Comparison of ENCODE assay signal across 15 cellular contexts in genomic region chr10:47449102-47449978, GRCh38.
DNase-seq lines count a peak whose midpoint lies in the region; ATAC-seq lines count a peak whose summit lies in the region.
"Had no signal": no experiment of that assay in that cellular context is flagged by ENCODE, and none has a peak within 500 bp of the region (broad histone marks: within the 10 kb centered on the region; RNA-seq: fewer than 3 reads in every experiment).

No MANE protein-coding gene starts in this region.

- DNase-seq in SHP77 (lab: John Stamatoyannopoulos, UW) (peak; percentile 16 to 23), SHP77 treated with DMSO at 0.1 percent for 48 hours (lab: John Stamatoyannopoulos, UW) (no peak), NCI-H146 treated with DMSO at 0.1 percent for 48 hours (lab: John Stamatoyannopoulos, UW; ENCODE audit: unreplicated experiment) (peak; percentile 41), head of caudate nucleus (peak in 30 of 42 donors; percentile 14 to 71 (median 46)), HuH-7 (ENCODE audit: low spot score) (no peak), activated gamma-delta T cell treated with Interleukin-2 at 50 U/mL for 16 hours (no peak)
- DNase-seq: activated CD4-positive, alpha-beta T cell treated with anti-CD3 and anti-CD28 coated beads for 48 hours; activated T-cell treated with anti-CD3 and anti-CD28 coated beads, Interleukin-2, amount 50 U/mL, for 72 hours; DMS 273 treated with DMSO at 0.1 percent for 48 hours; mammary epithelial cell; MM.1S; NCI-H226; small intestine had no signal

- peaks cover 12% of the 10 kb centered on the region for H3K4me1 Mint-ChIP-seq in stimulated activated memory B cell treated with anti-CD40 and anti-IgM and Interleukin-4, amounts not matched to agents 10 μg/mL and 1 μg/mL and 100 μg/mL, for 72 hours

- intact Hi-C loops in head of caudate nucleus (cut with DNase I): no loop called here

- H3K27ac Mint-ChIP-seq in stimulated activated memory B cell treated with anti-CD40 and anti-IgM and Interleukin-4, amounts not matched to agents 10 μg/mL and 1 μg/mL and 100 μg/mL, for 72 hours: no peak overlapping the region
- H3K27ac Mint-ChIP-seq: activated T-cell treated with anti-CD3 and anti-CD28 coated beads, Interleukin-2, amount 50 U/mL, for 72 hours had no signal

- peaks cover 16% of the 10 kb centered on the region for H3K9me3 Mint-ChIP-seq in stimulated activated memory B cell treated with anti-CD40 and anti-IgM and Interleukin-4, amounts not matched to agents 10 μg/mL and 1 μg/mL and 100 μg/mL, for 72 hours

- no peak overlapping the region for H3K4me3 Mint-ChIP-seq in stimulated activated memory B cell treated with anti-CD40 and anti-IgM and Interleukin-4, amounts not matched to agents 10 μg/mL and 1 μg/mL and 100 μg/mL, for 72 hours
- H3K4me3 Mint-ChIP-seq: activated T-cell treated with anti-CD3 and anti-CD28 coated beads, Interleukin-2, amount 50 U/mL, for 72 hours had no signal

- ATAC-seq in stimulated activated memory B cell treated with anti-CD40 and anti-IgM and Interleukin-4, amounts not matched to agents 10 μg/mL and 1 μg/mL and 100 μg/mL, for 72 hours: peak; percentile 44
- no peak for ATAC-seq in GM18909 (IDR thresholded peaks at IDR 0.05; ENCODE audit: poor library complexity, unreplicated experiment)

- H3K27me3 Mint-ChIP-seq in stimulated activated memory B cell treated with anti-CD40 and anti-IgM and Interleukin-4, amounts not matched to agents 10 μg/mL and 1 μg/mL and 100 μg/mL, for 72 hours: peaks cover 21% of the 10 kb centered on the region

- no peaks in the 10 kb centered on the region for H3K36me3 Mint-ChIP-seq in stimulated activated memory B cell treated with anti-CD40 and anti-IgM and Interleukin-4, amounts not matched to agents 10 μg/mL and 1 μg/mL and 100 μg/mL, for 72 hours

Comparison
In these comparisons a context has a peak if more than half of its experiments do, and no peak if none do; other contexts are left out.
1. DNase-seq: peak in SHP77 (2 of 2), NCI-H146 treated with DMSO at 0.1 percent for 48 hours (single experiment) and head of caudate nucleus (30 of 42); none in SHP77 treated with DMSO at 0.1 percent for 48 hours (single experiment), HuH-7 (single experiment) and activated gamma-delta T cell treated with Interleukin-2 at 50 U/mL for 16 hours (single experiment).